In the genomic region with DNA sequence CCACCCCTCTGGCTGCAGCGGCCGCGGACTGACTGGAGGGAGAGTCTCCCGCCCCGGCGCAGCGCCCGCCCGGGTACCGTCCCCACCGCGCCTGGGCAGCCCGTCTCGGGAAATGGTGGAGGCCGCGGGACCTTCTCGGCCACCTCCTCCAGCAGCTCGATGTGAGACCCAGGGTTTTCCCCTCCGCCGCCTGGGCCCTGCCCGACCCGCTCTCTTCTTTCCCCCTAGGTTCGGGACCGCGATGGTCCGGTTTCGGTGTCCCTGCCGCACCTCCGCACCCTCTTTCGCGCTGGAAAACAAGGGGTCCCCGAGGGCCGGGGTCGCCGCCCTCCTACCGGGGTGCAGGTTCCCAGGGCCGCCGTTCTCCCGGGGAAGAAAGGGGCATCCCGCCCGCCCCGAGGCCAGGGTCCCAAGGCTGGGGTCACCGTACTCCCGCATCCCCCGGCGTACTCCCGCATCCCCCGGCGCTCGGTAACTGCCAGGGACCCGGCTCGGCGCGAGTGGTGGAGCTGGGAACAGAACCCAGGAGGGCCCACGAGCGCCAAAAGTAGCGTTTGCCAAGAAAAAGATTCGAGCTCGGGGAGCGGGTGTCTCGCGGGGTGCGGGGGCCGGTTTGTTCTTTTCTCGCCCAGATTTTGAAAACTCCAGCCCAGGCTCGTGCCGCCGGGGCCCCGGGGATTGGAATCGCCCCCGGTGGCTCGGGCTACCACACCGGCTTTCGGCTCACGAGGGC, we compare ENCODE assay signal across 8 cellular contexts. TPM values are rescaled to one million over a fixed set of nuclear protein-coding genes. Genes with fewer than 3 reads are reported as not detected.
DNase-seq lines count a peak whose midpoint lies in the region; ATAC-seq lines count a peak whose summit lies in the region.

No MANE protein-coding gene starts in this region.

- H3K9me3 ChIP-seq in muscle layer of colon (ENCODE audit: low read length) (no peaks in the 10 kb centered on the region), aorta (ENCODE audit: control insufficient read depth, low read length) (no peaks in the 10 kb centered on the region)

- H3K4me3 Mint-ChIP-seq in effector memory CD8-positive, alpha-beta T cell = peak overlapping the region; percentile 82 to 85

- peaks cover 49 to 69% of the 10 kb centered on the region in 2 donors for H3K27me3 Mint-ChIP-seq in effector memory CD8-positive, alpha-beta T cell

- H3K4me1 ChIP-seq in muscle layer of colon (ENCODE audit: insufficient read depth, low read length) (peaks cover 16% of the 10 kb centered on the region), aorta (ENCODE audit: control insufficient read depth in 1 of 2, insufficient read depth in 2 of 2, low read length in 2 of 2) (no peaks in the 10 kb centered on the region)

- no peaks in the 10 kb centered on the region for H3K27me3 ChIP-seq in muscle layer of colon (ENCODE audit: control insufficient read depth in 1 of 2, insufficient read depth in 2 of 2, low read length in 2 of 2)
- H3K27me3 ChIP-seq in aorta (ENCODE audit: control insufficient read depth in 1 of 2, insufficient read depth in 2 of 2, low read length in 1 of 2) = no peaks in the 10 kb centered on the region

- DNase-seq in D341Med (ENCODE audit: low spot score) = peak; percentile 45
- DNase-seq in RPMI8226 = peak; percentile 53
- no peak for DNase-seq in effector memory CD8-positive, alpha-beta T cell
- DNase-seq in aorta = peak in 1 of 2 donors; percentile 84
- DNase-seq in GOT3 (lab: John Stamatoyannopoulos, UW) = no peak
- no peak for DNase-seq in NCI-H2081 treated with DMSO at 0.1 percent for 48 hours (lab: John Stamatoyannopoulos, UW)
- no peak for DNase-seq in cerebellar nuclear complex (lab: John Stamatoyannopoulos, UW)

- H3K4me1 Mint-ChIP-seq in effector memory CD8-positive, alpha-beta T cell (ENCODE audit: low read depth in 2 of 2) = peaks cover 26 to 28% of the 10 kb centered on the region in 2 donors

- peak; percentile 26 for ATAC-seq in effector memory CD8-positive, alpha-beta T cell (replicated peaks)
- no peak for ATAC-seq in aorta (ENCODE audit: low FRiP score)

- intact Hi-C loops in aorta (cut with DNase I) = loop anchor here in 1 of 2 donors (5.0 kb wide), 1 partner anchor 272 kb away; no protein-coding TSS in a partner anchor

- H3K36me3 Mint-ChIP-seq in effector memory CD8-positive, alpha-beta T cell (ENCODE audit: insufficient read depth) = peaks cover 9% of the 10 kb centered on the region

- H3K36me3 ChIP-seq in muscle layer of colon (ENCODE audit: insufficient read depth, low read length) (no peaks in the 10 kb centered on the region), aorta (ENCODE audit: control insufficient read depth in 1 of 2, insufficient read depth in 2 of 2, low read length in 1 of 2) (no peaks in the 10 kb centered on the region)

- no peaks in the 10 kb centered on the region for H3K9me3 Mint-ChIP-seq in effector memory CD8-positive, alpha-beta T cell

- WGBS in aorta, 2 donors = 0 to 1% methylated on average over 56 to 75 of the region's 75 CpGs

- peak overlapping the region in 1 of 2 donors; percentile 32 for H3K27ac Mint-ChIP-seq in effector memory CD8-positive, alpha-beta T cell

- peak overlapping the region; percentile 82 for H3K9ac ChIP-seq in muscle layer of colon (ENCODE audit: low read length)

- H3K4me3 ChIP-seq in muscle layer of colon (ENCODE audit: low read depth in 1 of 2, low read length in 2 of 2) (peak overlapping the region; percentile 73 to 80), aorta (ENCODE audit: low read length in 2 of 2) (peak overlapping the region; percentile 91 to 93)

- H3K27ac ChIP-seq in muscle layer of colon (ENCODE audit: low read depth, low read length) (peak overlapping the region; percentile 96), aorta (ENCODE audit: low read depth in 1 of 2, low read length in 2 of 2) (peak overlapping the region; percentile 61 to 99)

RNA-seq across cellular contexts. Expression of gene TNRC18, which starts 3.4 kb away (rescaled TPM):
- total RNA-seq in aorta = 100 to 1,000 TPM; 108 to 132 TPM
- 10 to 100 TPM; 41.8 to 48.4 TPM for polyA plus RNA-seq in aorta

Comparison
In these comparisons a context has a peak if more than half of its experiments do, and no peak if none do; other contexts are left out.
1. DNase-seq: peak in D341Med (single experiment) and RPMI8226 (single experiment); none in effector memory CD8-positive, alpha-beta T cell (0 of 3), GOT3 (single experiment), NCI-H2081 treated with DMSO at 0.1 percent for 48 hours (single experiment) and cerebellar nuclear complex (0 of 2).